ENCODE assay signal across 11 cellular contexts in genomic region chr6:11213305-11214106, GRCh38. TPM values are rescaled to one million over a fixed set of nuclear protein-coding genes. Genes with fewer than 3 reads are reported as not detected.
DNase-seq lines count a peak whose midpoint lies in the region; ATAC-seq and TF ChIP-seq lines count a peak whose summit lies in the region.
"Had no signal": no experiment of that assay in that cellular context is flagged by ENCODE, and none has a peak within 500 bp of the region (broad histone marks: within the 10 kb centered on the region; RNA-seq: fewer than 3 reads in every experiment).

No MANE protein-coding gene starts in this region.

- no peak for TF ChIP-seq POLR2A in upper lobe of left lung (IDR thresholded peaks at IDR 0.05)

- ATAC-seq in upper lobe of left lung (ENCODE audit: low FRiP score in 2 of 2) (no peak), GM19467 (IDR thresholded peaks at IDR 0.05; ENCODE audit: unreplicated experiment) (no peak)
- ATAC-seq: stimulated activated naive CD8-positive, alpha-beta T cell treated with anti-CD3 and anti-CD28 coated beads, Interleukin-15, Interleukin-2, amounts not matched to agents 100 U/mL and 50 U/mL, for 24 hours had no signal

- H3K36me3 ChIP-seq in muscle layer of duodenum (ENCODE audit: control insufficient read depth in 1 of 2, insufficient read depth in 2 of 2, low read length in 2 of 2) (no peaks in the 10 kb centered on the region), upper lobe of left lung (peaks cover 11 to 90% (median 41%) of the 10 kb centered on the region in 4 donors)

- peak overlapping the region; percentile 96; the same call in 1 of the 2 replicates for H3K27ac ChIP-seq in VCaP
- H3K27ac ChIP-seq in epithelial cell of prostate: peak overlapping the region; percentile 37
- H3K27ac ChIP-seq in muscle layer of duodenum (ENCODE audit: low read length): peak overlapping the region; percentile 58
- peak overlapping the region; percentile 82 to 93 (median 92) for H3K27ac ChIP-seq in upper lobe of left lung

- TF ChIP-seq CTCF in VCaP (conservative IDR thresholded peaks at IDR 0.05): no peak
- no peak for TF ChIP-seq CTCF in upper lobe of left lung (IDR thresholded peaks at IDR 0.05)

- H3K4me1 ChIP-seq in muscle layer of duodenum (ENCODE audit: control insufficient read depth in 1 of 2, insufficient read depth in 2 of 2, low read length in 2 of 2): peaks cover 12 to 13% of the 10 kb centered on the region in 2 donors
- H3K4me1 ChIP-seq in upper lobe of left lung: peaks cover 94 to 97% (median 95%) of the 10 kb centered on the region in 4 donors

- TF ChIP-seq EP300 in upper lobe of left lung (IDR thresholded peaks at IDR 0.05): no peak

- H3K9me3 ChIP-seq in muscle layer of duodenum (ENCODE audit: control insufficient read depth in 1 of 2, low read length in 2 of 2) (no peaks in the 10 kb centered on the region), upper lobe of left lung (no peaks in the 10 kb centered on the region)
- H3K9me3 ChIP-seq: Caco-2 had no signal

- DNase-seq in epithelial cell of prostate (ENCODE audit: low read depth, low spot score) (no peak), upper lobe of left lung (no peak), NCI-H526 (lab: John Stamatoyannopoulos, UW) (no peak)
- no peak for DNase-seq in activated naive CD4-positive, alpha-beta T cell (lab: John Stamatoyannopoulos, UW)
- DNase-seq: Caco-2; NCI-H510A treated with DMSO at 0.1 percent for 48 hours; stimulated activated CD4-positive, alpha-beta T cell treated with anti-CD3 and anti-CD28 coated beads, Interleukin-4, amount 100 ng/mL, for 24 hours; stimulated activated naive CD8-positive, alpha-beta T cell treated with anti-CD3 and anti-CD28 coated beads, Interleukin-15, Interleukin-2, amounts not matched to agents 100 U/mL and 50 U/mL, for 24 hours had no signal

- no peaks in the 10 kb centered on the region for H3K27me3 ChIP-seq in muscle layer of duodenum (ENCODE audit: low read depth, low read length)
- H3K27me3 ChIP-seq in upper lobe of left lung: no peaks in the 10 kb centered on the region

- 59 to 65% methylated on average over 10 to 14 of the region's 14 CpGs for WGBS in upper lobe of left lung, 2 donors

- H3K4me3 ChIP-seq in muscle layer of duodenum (ENCODE audit: low read depth in 1 of 2, low read length in 2 of 2) (no peak overlapping the region), upper lobe of left lung (no peak overlapping the region)

RNA-seq across cellular contexts. Expression of gene NEDD9, which starts 19.0 kb away (rescaled TPM):
- 100 to 1,000 TPM; 122 to 334 (median 173) TPM for total RNA-seq in upper lobe of left lung

Comparison
In these comparisons a context has a peak if more than half of its experiments do, and no peak if none do; other contexts are left out.
1. H3K27ac ChIP-seq: peak in every context shown above with its lines; median percentile 96 in VCaP; 92 in upper lobe of left lung; 58 in muscle layer of duodenum; 37 in epithelial cell of prostate.